ENCODE assay signal across 1 cellular context in the genomic region with DNA sequence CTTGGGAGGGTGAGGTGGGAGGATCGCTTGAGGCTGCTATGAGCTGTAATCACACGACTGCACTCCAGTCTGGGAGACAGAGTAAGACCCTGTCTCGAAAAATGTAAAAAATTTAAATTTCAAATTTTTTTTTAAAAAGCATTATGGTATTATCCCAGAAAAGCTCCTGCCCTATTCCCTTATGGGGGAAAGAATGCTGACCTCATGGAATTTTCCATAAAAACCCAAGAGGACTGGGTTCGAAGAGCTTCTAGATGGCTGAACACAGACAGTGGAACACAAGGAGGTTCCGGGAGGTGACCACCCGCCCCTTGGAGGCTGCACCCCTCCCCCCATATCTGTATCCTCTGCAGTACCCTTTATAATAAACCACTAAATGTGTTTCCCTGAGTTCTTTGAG.
TF ChIP-seq lines count a peak whose summit lies in the region.

No MANE protein-coding gene starts in this region.

TF ChIP-seq in K562, 482 proteins besides CTCF, POLR2A, EP300 and RAD21:
- TF ChIP-seq, protein P1, sequence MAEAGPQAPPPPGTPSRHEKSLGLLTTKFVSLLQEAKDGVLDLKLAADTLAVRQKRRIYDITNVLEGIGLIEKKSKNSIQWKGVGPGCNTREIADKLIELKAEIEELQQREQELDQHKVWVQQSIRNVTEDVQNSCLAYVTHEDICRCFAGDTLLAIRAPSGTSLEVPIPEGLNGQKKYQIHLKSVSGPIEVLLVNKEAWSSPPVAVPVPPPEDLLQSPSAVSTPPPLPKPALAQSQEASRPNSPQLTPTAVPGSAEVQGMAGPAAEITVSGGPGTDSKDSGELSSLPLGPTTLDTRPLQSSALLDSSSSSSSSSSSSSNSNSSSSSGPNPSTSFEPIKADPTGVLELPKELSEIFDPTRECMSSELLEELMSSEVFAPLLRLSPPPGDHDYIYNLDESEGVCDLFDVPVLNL (CRISPR knock-in tag; IDR thresholded peaks at IDR 0.05; ENCODE audit: low read depth), result no peak
- TF ChIP-seq MAFF (IDR thresholded peaks at IDR 0.05; ENCODE audit: low read length) (0 out of 2 replicates have a peak, but pooled peaks have one; percentile 14), ZNF3 (CRISPR knock-in tag; IDR thresholded peaks at IDR 0.05) (no peak)
- TF ChIP-seq, protein P2, sequence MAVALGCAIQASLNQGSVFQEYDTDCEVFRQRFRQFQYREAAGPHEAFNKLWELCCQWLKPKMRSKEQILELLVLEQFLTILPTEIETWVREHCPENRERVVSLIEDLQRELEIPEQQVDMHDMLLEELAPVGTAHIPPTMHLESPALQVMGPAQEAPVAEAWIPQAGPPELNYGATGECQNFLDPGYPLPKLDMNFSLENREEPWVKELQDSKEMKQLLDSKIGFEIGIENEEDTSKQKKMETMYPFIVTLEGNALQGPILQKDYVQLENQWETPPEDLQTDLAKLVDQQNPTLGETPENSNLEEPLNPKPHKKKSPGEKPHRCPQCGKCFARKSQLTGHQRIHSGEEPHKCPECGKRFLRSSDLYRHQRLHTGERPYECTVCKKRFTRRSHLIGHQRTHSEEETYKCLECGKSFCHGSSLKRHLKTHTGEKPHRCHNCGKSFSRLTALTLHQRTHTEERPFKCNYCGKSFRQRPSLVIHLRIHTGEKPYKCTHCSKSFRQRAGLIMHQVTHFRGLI (CRISPR knock-in tag; IDR thresholded peaks at IDR 0.05), result no peak
